ENCODE assay signal across 20 cellular contexts in genomic region chr2:235946590-235946989, GRCh38.
DNase-seq lines count a peak whose midpoint lies in the region; ATAC-seq and TF ChIP-seq lines count a peak whose summit lies in the region.
"Had no signal": no experiment of that assay in that cellular context is flagged by ENCODE, and none has a peak within 500 bp of the region (broad histone marks: within the 10 kb centered on the region; RNA-seq: fewer than 3 reads in every experiment).

No MANE protein-coding gene starts in this region.

- no peak overlapping the region for H2BK20ac ChIP-seq in H9 (ENCODE audit: low read depth, low read length, poor library complexity, severe bottlenecking)

- H3K4me3 Mint-ChIP-seq in H9 (no peak overlapping the region), endothelial cell (ENCODE audit: unreplicated experiment) (no peak overlapping the region)
- H3K4me3 Mint-ChIP-seq: CD4-positive, alpha-beta T cell; T-cell had no signal

- no peak overlapping the region for H3K56ac ChIP-seq in H9 (ENCODE audit: insufficient read length, low read depth, low read length)

- no peaks in the 10 kb centered on the region for H4K20me1 ChIP-seq in H9 (ENCODE audit: control insufficient read depth, insufficient read depth, insufficient read length)
- H4K20me1 ChIP-seq: BLaER1 had no signal

- H3K9me3 Mint-ChIP-seq in H9 (no peaks in the 10 kb centered on the region), endothelial cell (ENCODE audit: unreplicated experiment) (no peaks in the 10 kb centered on the region)
- H3K9me3 Mint-ChIP-seq: CD4-positive, alpha-beta T cell; T-cell had no signal

- H2BK15ac ChIP-seq in H9 (ENCODE audit: low read depth, low read length) = no peak overlapping the region

- H3K27me3 Mint-ChIP-seq in H9 (ENCODE audit: low read depth) = 0 out of 2 replicates have a peak, but pooled peaks cover 1% of the 10 kb centered on the region
- peaks cover 3% of the 10 kb centered on the region for H3K27me3 Mint-ChIP-seq in endothelial cell (ENCODE audit: unreplicated experiment)

- H3K4me2 ChIP-seq in H9 (ENCODE audit: insufficient read depth, insufficient read length, low read length) = no peak overlapping the region
- H3K4me2 ChIP-seq: BLaER1, KMS-11 had no signal

- intact Hi-C loops in sciatic nerve (cut with DNase I) = no loop called here

- H3K9ac ChIP-seq in H9 (ENCODE audit: extremely low read depth, insufficient read length, low read length) = no peak overlapping the region
- H3K9ac ChIP-seq: BLaER1, KMS-11 had no signal

- H3K27ac Mint-ChIP-seq in H9 (0 out of 7 replicates have a peak overlapping the region, but pooled peaks of 2 of the 3 experiments have one; percentile 14 to 82), endothelial cell (ENCODE audit: unreplicated experiment) (peak overlapping the region; percentile 42)
- H3K27ac Mint-ChIP-seq: T-cell had no signal

- H3K27me3 ChIP-seq in H9 (ENCODE audit: insufficient read depth, low read length) = no peaks in the 10 kb centered on the region
- H3K27me3 ChIP-seq: BLaER1 had no signal

- H3K9me3 ChIP-seq in H9 (ENCODE audit: control insufficient read depth, low read depth, low read length) = no peaks in the 10 kb centered on the region

- no peak overlapping the region for H2AFZ ChIP-seq in H9 (ENCODE audit: low read length)

- H3K23ac ChIP-seq in H9 (ENCODE audit: insufficient read length, low read depth, low read length) = no peak overlapping the region

- no peak overlapping the region for H3K18ac ChIP-seq in H9 (ENCODE audit: insufficient read length, low read depth, low read length)

- no peaks in the 10 kb centered on the region for H3K79me2 ChIP-seq in H9 (ENCODE audit: insufficient read depth, low read length)

- no peak overlapping the region for H3K14ac ChIP-seq in H9 (ENCODE audit: insufficient read depth, low read length)

- no peak overlapping the region for H4K91ac ChIP-seq in H9 (ENCODE audit: insufficient read length, low read depth, low read length)

- no peak overlapping the region for H2AK5ac ChIP-seq in H9 (ENCODE audit: insufficient read length, low read length)

- no peak overlapping the region for H4K8ac ChIP-seq in H9 (replicated peaks; ENCODE audit: insufficient read length, low read depth, low read length)

- no peak overlapping the region for H3K4ac ChIP-seq in H9 (ENCODE audit: low read depth, low read length)

- H3K23me2 ChIP-seq in H9 (ENCODE audit: insufficient read length, low read depth, low read length, poor library complexity, severe bottlenecking) = no peaks in the 10 kb centered on the region

- no peak overlapping the region for H2BK12ac ChIP-seq in H9 (ENCODE audit: insufficient read length, low read depth, low read length)

- TF ChIP-seq EP300 in Ishikawa (IDR thresholded peaks at IDR 0.05; ENCODE audit: borderline replicate concordance) = no peak

- peaks cover 27 to 29% of the 10 kb centered on the region in 2 experiments for H3K4me1 Mint-ChIP-seq in H9
- H3K4me1 Mint-ChIP-seq in endothelial cell (ENCODE audit: unreplicated experiment) = peaks cover 10% of the 10 kb centered on the region

- ATAC-seq in sciatic nerve = no peak
- ATAC-seq in GM19397 (IDR thresholded peaks at IDR 0.05; ENCODE audit: unreplicated experiment) = no peak
- ATAC-seq: T-cell had no signal

- H2BK120ac ChIP-seq in H9 (ENCODE audit: low read depth, low read length, poor library complexity, severe bottlenecking) = no peak overlapping the region

- no peak overlapping the region for H4K5ac ChIP-seq in H9 (ENCODE audit: insufficient read length, low read depth, low read length)

- no peak overlapping the region for H2BK5ac ChIP-seq in H9 (ENCODE audit: insufficient read length, low read length)

- H3K36me3 Mint-ChIP-seq in H9 (ENCODE audit: insufficient read depth in 1 of 3, low read depth in 3 of 3) (peaks cover 0 to 2% (median 0%) of the 10 kb centered on the region in 3 experiments; a peak in 3 of 7 replicates), endothelial cell (ENCODE audit: low read depth, unreplicated experiment) (peaks cover 4% of the 10 kb centered on the region)
- H3K36me3 Mint-ChIP-seq: T-cell had no signal

- DNase-seq in H9 = no peak
- no peak for DNase-seq in endothelial cell (ENCODE audit: low spot score)
- DNase-seq in sciatic nerve (ENCODE audit: low spot score) = peak; percentile 25
- DNase-seq in OCI-M2 (lab: John Stamatoyannopoulos, UW; ENCODE audit: unreplicated experiment) = no peak
- DNase-seq in iPS-NIHi7 (ENCODE audit: extremely low spot score) = no peak
- DNase-seq: CD4-positive, alpha-beta T cell; DMS53; MM.1S; NCI-H2029; NCI-H226; NCI-H510A; NCI-H82; NK-92 treated with Interleukin-12 subunit alpha and Interleukin-12 subunit beta, amount 100 ng/mL, for 24 hours; Right ventricle myocardium superior; RPMI8226; T-cell had no signal

- no CpG with 5 or more reads among the region's 6 CpGs for WGBS in H9 (ENCODE audit: extremely low coverage, insufficient read length, low lambda C conversion rate)

- no peak for TF ChIP-seq RAD21 in Ishikawa (IDR thresholded peaks at IDR 0.05; ENCODE audit: low read depth)

- TF ChIP-seq CTCF in H9 (conservative IDR thresholded peaks at IDR 0.05) (no peak), endothelial cell (IDR thresholded peaks at IDR 0.05; ENCODE audit: unreplicated experiment) (no peak)

- H3K4me1 ChIP-seq in H9 (ENCODE audit: insufficient read depth, low read length) = peaks cover 5% of the 10 kb centered on the region; the same call in 1 of the 2 replicates

- no peak overlapping the region for H3K27ac ChIP-seq in H9 (ENCODE audit: insufficient read length, low read depth, low read length)
- H3K27ac ChIP-seq: BLaER1, KMS-11 had no signal

- no peak overlapping the region for H3T11ph ChIP-seq in H9 (ENCODE audit: low read length)

- H3K79me1 ChIP-seq in H9 (ENCODE audit: insufficient read depth, low read depth, low read length, poor library complexity, severe bottlenecking) = no peaks in the 10 kb centered on the region

TF ChIP-seq in Ishikawa, 13 proteins besides CTCF, POLR2A, EP300 and RAD21:
- no peak for TF ChIP-seq EGR1 (IDR thresholded peaks at IDR 0.05)
- TF ChIP-seq USF1 (IDR thresholded peaks at IDR 0.05) = no peak
- peak; percentile 46; the same call in 1 of the 2 replicates for TF ChIP-seq ZBTB7A (IDR thresholded peaks at IDR 0.05; ENCODE audit: low read depth)
- TF ChIP-seq CEBPB (IDR thresholded peaks at IDR 0.05) = no peak
TF ChIP-seq in Ishikawa: peak in this region for 1.
